8 cellular contexts compared by ENCODE assay signal in genomic region chr4:164383187-164384181, GRCh38.
DNase-seq lines count a peak whose midpoint lies in the region; ATAC-seq, FAIRE-seq and TF ChIP-seq lines count a peak whose summit lies in the region.

No MANE protein-coding gene starts in this region.

- peak; percentile 55 for TF ChIP-seq CTCF in foreskin keratinocyte (conservative IDR thresholded peaks at IDR 0.05)
- no peak for TF ChIP-seq CTCF in pancreas (IDR thresholded peaks at IDR 0.05)

- H3K4me1 ChIP-seq in foreskin keratinocyte (no peaks in the 10 kb centered on the region), pancreas (no peaks in the 10 kb centered on the region)

- H3K27me3 ChIP-seq in foreskin keratinocyte, result peaks cover 38% of the 10 kb centered on the region
- no peaks in the 10 kb centered on the region for H3K27me3 ChIP-seq in pancreas

- no peak overlapping the region for H3K27ac ChIP-seq in foreskin keratinocyte
- no peak overlapping the region for H3K27ac ChIP-seq in pancreas

- H3K36me3 ChIP-seq in pancreas, result no peaks in the 10 kb centered on the region

- 1 to 2% methylated on average over 74 to 76 of the region's 76 CpGs for WGBS in pancreas, 2 donors

- DNase-seq in GM03348 (ENCODE audit: low spot score) (peak; percentile 2), NCI-H748 treated with DMSO at 0.1 percent for 48 hours (lab: John Stamatoyannopoulos, UW) (peak; percentile 7), foreskin keratinocyte (peak in 1 of 2 donors; percentile 28), pancreas (peak in 3 of 6 donors; percentile 20 to 69 (median 62))
- DNase-seq in stimulated activated CD4-positive, alpha-beta T cell treated with anti-CD3 and anti-CD28 coated beads, Interleukin-4, amount 100 ng/mL, for 1 hour, result no peak

- no peak for FAIRE-seq in pancreas (lab: Jason Lieb, UNC)

- ATAC-seq in foreskin keratinocyte (peak; percentile 85), pancreas (peak in 3 of 4 donors; percentile 37 to 76 (median 56)), HG03460 (IDR thresholded peaks at IDR 0.05; ENCODE audit: unreplicated experiment) (no peak), GM19452 (IDR thresholded peaks at IDR 0.05; ENCODE audit: unreplicated experiment) (no peak), GM19397 (IDR thresholded peaks at IDR 0.05; ENCODE audit: unreplicated experiment) (no peak)

- H3K4me3 ChIP-seq in pancreas, result peak overlapping the region in 1 of 4 donors; percentile 17

- no peaks in the 10 kb centered on the region for H3K9me3 ChIP-seq in pancreas

- intact Hi-C loops in pancreas (cut with DNase I), result no loop called here

Comparison
In these comparisons a context has a peak if more than half of its experiments do, and no peak if none do; other contexts are left out.
1. ATAC-seq: peak in foreskin keratinocyte (single experiment) and pancreas (3 of 4); none in HG03460 (single experiment), GM19452 (single experiment) and GM19397 (single experiment).